In genomic region chr2:117845304-117845703, GRCh38 we compare ENCODE assay signal across 2 cellular contexts.
TF ChIP-seq lines count a peak whose summit lies in the region.

No MANE protein-coding gene starts in this region.

TF ChIP-seq in IMR-90, 13 proteins besides CTCF, POLR2A, EP300 and RAD21:
- TF ChIP-seq ELK1 (IDR thresholded peaks at IDR 0.05; ENCODE audit: borderline replicate concordance, low read depth, low read length), result no peak
- TF ChIP-seq MAFK (IDR thresholded peaks at IDR 0.05; ENCODE audit: low read depth, low read length), result no peak
- no peak for TF ChIP-seq RFX5 (IDR thresholded peaks at IDR 0.05; ENCODE audit: low read depth, low read length)
- peak; percentile 72 for TF ChIP-seq CEBPB (IDR thresholded peaks at IDR 0.05; ENCODE audit: low read depth, low read length)
- no peak for TF ChIP-seq CHD1 (IDR thresholded peaks at IDR 0.05; ENCODE audit: low read depth, low read length)
- TF ChIP-seq RCOR1 (IDR thresholded peaks at IDR 0.05; ENCODE audit: insufficient replicate concordance, low read length), result no peak
TF ChIP-seq in IMR-90: peak in this region for 1.

TF ChIP-seq in H1, 55 proteins besides CTCF, POLR2A, EP300 and RAD21:
- TF ChIP-seq RBBP5 (IDR thresholded peaks at IDR 0.05; ENCODE audit: borderline replicate concordance, low read depth, low read length) (no peak), NRF1 (IDR thresholded peaks at IDR 0.05; ENCODE audit: low read depth, low read length) (no peak), NANOG (IDR thresholded peaks at IDR 0.05; ENCODE audit: insufficient read depth, low read depth, low read length, poor library complexity, severe bottlenecking) (no peak), CEBPB (IDR thresholded peaks at IDR 0.05; ENCODE audit: low read depth, low read length) (peak; percentile 10; the same call in 1 of the 2 replicates)
